Comparison of ENCODE assay signal across 26 cellular contexts in the genomic region with DNA sequence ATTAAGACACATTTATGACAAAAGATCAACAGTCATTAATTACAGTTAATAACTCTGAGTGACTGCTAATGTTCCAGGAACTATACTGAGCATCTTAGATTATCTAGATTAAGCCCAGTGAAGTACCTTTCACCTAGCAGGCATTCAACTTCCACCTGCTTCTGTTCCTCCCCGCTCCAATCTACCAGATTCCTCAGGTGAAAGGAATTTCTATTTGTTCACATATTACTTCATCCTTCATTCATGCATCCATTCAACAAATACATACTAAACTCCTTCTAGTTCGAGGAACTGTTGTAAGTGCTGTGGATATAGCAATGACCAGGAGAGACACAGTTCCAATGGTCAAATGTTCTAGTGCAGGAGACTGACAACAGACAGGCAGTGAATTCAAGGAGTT.
"Had no signal": no experiment of that assay in that cellular context is flagged by ENCODE, and none has a peak within 500 bp of the region (broad histone marks: within the 10 kb centered on the region; RNA-seq: fewer than 3 reads in every experiment).

No MANE protein-coding gene starts in this region.

- H3K9me3 Mint-ChIP-seq: immature natural killer cell had no signal

- H3K27ac Mint-ChIP-seq: activated B cell treated with CpG ODN at 0.5 μM for 24 hours; activated CD8-positive, alpha-beta memory T cell treated with anti-CD3 and anti-CD28 coated beads, Interleukin-2, amount 10 ng/mL, durations not matched to agents 7 days and 5 days; activated CD8-positive, alpha-beta T cell treated with anti-CD3 and anti-CD28 coated beads, Interleukin-2, amount 10 ng/mL, durations not matched to agents 7 days and 5 days; activated naive CD4-positive, alpha-beta T cell treated with anti-CD3 and anti-CD28 coated beads, Interleukin-2, amount 50 U/mL, for 72 hours; activated T-cell treated with anti-CD3 and anti-CD28 coated beads, Interleukin-2, amount 50 U/mL, for 72 hours; effector memory CD8-positive, alpha-beta T cell; immature natural killer cell; naive thymus-derived CD8-positive, alpha-beta T cell; T-cell had no signal

- H3K27ac ChIP-seq: dorsolateral prefrontal cortex, heart left ventricle, left lung, lower lobe of right lung, pancreas, spleen, suprapubic skin, tibial nerve had no signal

- H3K36me3 Mint-ChIP-seq: immature natural killer cell had no signal

- H3K27me3 Mint-ChIP-seq: activated B cell treated with CpG ODN at 0.5 μM for 24 hours; activated CD8-positive, alpha-beta memory T cell treated with anti-CD3 and anti-CD28 coated beads, Interleukin-2, amount 10 ng/mL, durations not matched to agents 7 days and 5 days; effector memory CD8-positive, alpha-beta T cell; naive thymus-derived CD8-positive, alpha-beta T cell; T-cell had no signal

- H3K4me3 ChIP-seq: coronary artery, dorsolateral prefrontal cortex, heart left ventricle, left lung, lower lobe of right lung, pancreas, spleen, suprapubic skin, tibial nerve had no signal

- H3K36me3 ChIP-seq: heart left ventricle, left lung, lower lobe of right lung, pancreas, spleen, suprapubic skin, tibial nerve had no signal

- H3K9me3 ChIP-seq: left lung, lower lobe of right lung, pancreas, spleen, suprapubic skin, tibial nerve had no signal

- H3K4me3 Mint-ChIP-seq: activated B cell treated with CpG ODN at 0.5 μM for 24 hours; activated CD8-positive, alpha-beta memory T cell treated with anti-CD3 and anti-CD28 coated beads, Interleukin-2, amount 10 ng/mL, durations not matched to agents 7 days and 5 days; activated CD8-positive, alpha-beta T cell treated with anti-CD3 and anti-CD28 coated beads, Interleukin-2, amount 10 ng/mL, durations not matched to agents 7 days and 5 days; activated T-cell treated with anti-CD3 and anti-CD28 coated beads, Interleukin-2, amount 50 U/mL, for 72 hours; effector memory CD8-positive, alpha-beta T cell; immature natural killer cell; naive thymus-derived CD8-positive, alpha-beta T cell; neural crest cell; T-cell had no signal

- H3K4me1 ChIP-seq: left lung, lower lobe of right lung, pancreas, spleen, tibial nerve had no signal

- H3K27me3 ChIP-seq: dorsolateral prefrontal cortex, heart left ventricle, left lung, pancreas, spleen, suprapubic skin, tibial nerve had no signal

- DNase-seq: activated B cell treated with CpG ODN at 0.5 μM for 24 hours; activated CD8-positive, alpha-beta memory T cell treated with anti-CD3 and anti-CD28 coated beads, Interleukin-2, amount 10 ng/mL, durations not matched to agents 7 days and 5 days; activated CD8-positive, alpha-beta T cell treated with anti-CD3 and anti-CD28 coated beads, Interleukin-2, amount 10 ng/mL, durations not matched to agents 7 days and 5 days; activated naive CD4-positive, alpha-beta T cell; activated T-cell treated with anti-CD3 and anti-CD28 coated beads, Interleukin-2, amount 50 U/mL, for 72 hours; dorsolateral prefrontal cortex; effector memory CD8-positive, alpha-beta T cell; foreskin fibroblast; heart left ventricle; hypothalamus; immature natural killer cell; left lung; lower lobe of right lung; mesenchymal stem cell; naive thymus-derived CD8-positive, alpha-beta T cell; nucleus accumbens; pancreas; right cardiac atrium; spleen; stimulated activated naive CD4-positive, alpha-beta T cell; T-cell had no signal

- ATAC-seq: activated CD8-positive, alpha-beta memory T cell treated with anti-CD3 and anti-CD28 coated beads, Interleukin-2, amount 10 ng/mL, durations not matched to agents 7 days and 5 days; activated CD8-positive, alpha-beta T cell treated with anti-CD3 and anti-CD28 coated beads, Interleukin-2, amount 10 ng/mL, durations not matched to agents 7 days and 5 days; activated naive CD4-positive, alpha-beta T cell treated with anti-CD3 and anti-CD28 coated beads, Interleukin-2, amount 50 U/mL, for 72 hours; activated T-cell treated with anti-CD3 and anti-CD28 coated beads, Interleukin-2, amount 50 U/mL, for 72 hours; effector memory CD8-positive, alpha-beta T cell; heart left ventricle; left lung; naive thymus-derived CD8-positive, alpha-beta T cell; right cardiac atrium; T-cell had no signal
